Comparison of ENCODE assay signal across 8 cellular contexts in the genomic region with DNA sequence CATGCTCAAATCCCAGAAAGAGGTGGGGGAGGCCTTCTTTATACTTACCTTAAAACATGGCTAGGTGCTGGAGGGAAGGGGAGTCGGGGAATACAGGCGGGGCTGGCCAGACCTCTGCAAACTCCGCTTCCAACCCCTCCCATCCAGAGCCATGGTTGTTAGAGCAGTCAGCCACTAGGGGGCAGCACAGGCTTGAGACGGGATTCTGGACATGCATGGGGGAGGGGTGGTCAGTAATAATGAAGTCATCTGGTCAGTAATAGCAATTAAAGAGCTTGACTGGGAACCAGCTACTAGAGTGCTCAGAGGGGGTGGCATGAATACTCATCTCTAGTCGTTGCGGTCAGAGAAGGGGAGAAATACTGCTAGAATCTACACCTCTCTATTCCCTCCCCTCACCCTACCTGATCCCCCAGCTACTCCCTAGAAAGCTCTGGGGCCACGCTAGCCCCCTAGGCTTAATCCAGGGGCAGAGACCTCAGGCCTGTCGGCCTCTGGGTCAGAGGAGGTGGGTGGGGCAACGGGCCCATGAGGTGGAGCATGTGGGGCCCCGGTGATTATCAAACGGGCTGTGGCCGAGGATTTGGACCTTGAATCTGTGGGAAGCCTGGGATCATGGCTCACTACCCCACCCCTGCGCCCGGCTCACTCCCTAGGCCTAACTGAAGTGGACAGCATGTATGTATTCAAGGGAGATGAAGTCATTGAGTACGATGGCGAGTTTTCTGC. TPM values are rescaled to one million over a fixed set of nuclear protein-coding genes. Genes with fewer than 3 reads are reported as not detected.
DNase-seq lines count a peak whose midpoint lies in the region; ATAC-seq and TF ChIP-seq lines count a peak whose summit lies in the region.

No MANE protein-coding gene starts in this region.

- H3K9me3 ChIP-seq in left ventricle myocardium inferior (replicated peaks): no peaks in the 10 kb centered on the region

- peak overlapping the region; percentile 23 for H3K4me3 ChIP-seq in left ventricle myocardium inferior

- peak; percentile 93 for DNase-seq in CD1c-positive myeloid dendritic cell (ENCODE audit: extremely low spot score)
- DNase-seq in NCI-H146 (lab: John Stamatoyannopoulos, UW): peak; percentile 85
- DNase-seq in T-helper 1 cell: peak; percentile 49 to 80 (median 66)
- DNase-seq in amniotic stem cell (lab: John Stamatoyannopoulos, UW): peak; percentile 81
- peak; percentile 82 for DNase-seq in left ventricle myocardium inferior
- peak; percentile 96 for DNase-seq in posterior vena cava (ENCODE audit: low spot score)
- DNase-seq in ureter (ENCODE audit: low spot score): peak; percentile 92

- peak; percentile 97 for TF ChIP-seq CTCF in left ventricle myocardium inferior (IDR thresholded peaks at IDR 0.05; ENCODE audit: borderline replicate concordance)

- H3K4me1 ChIP-seq in left ventricle myocardium inferior: peaks cover 48% of the 10 kb centered on the region

- H3K27ac ChIP-seq in left ventricle myocardium inferior (replicated peaks): peak overlapping the region; percentile 69

- ATAC-seq in GM21737 (IDR thresholded peaks at IDR 0.05; ENCODE audit: unreplicated experiment): peak; percentile 67

- H3K36me3 ChIP-seq in left ventricle myocardium inferior: no peaks in the 10 kb centered on the region

- intact Hi-C loops in left ventricle myocardium inferior (cut with micrococcal nuclease): loop anchor here (10.0 kb wide), 1 partner anchor 62 kb away; no protein-coding TSS in a partner anchor
- intact Hi-C loops in posterior vena cava (cut with DNase I): loop anchor here (2.0 to 10.0 kb wide), 3 partner anchors 28 to 88 kb away; no protein-coding TSS in a partner anchor

- no peaks in the 10 kb centered on the region for H3K27me3 ChIP-seq in left ventricle myocardium inferior (ENCODE audit: low read depth)

RNA-seq across cellular contexts. Expression of a gene that starts 2.9 kb away (rescaled TPM):
- total RNA-seq in left ventricle myocardium inferior (39.2 TPM), posterior vena cava (10 to 100 TPM in 1 of 2 donors, 1 to 10 TPM in 1; 4.5 to 10.4 TPM), ureter (10.5 TPM)

RNA-seq across cellular contexts. Expression of a gene that starts 11.9 kb away (rescaled TPM):
- total RNA-seq in left ventricle myocardium inferior (280 TPM), posterior vena cava (100 to 1,000 TPM; 299 to 410 TPM), ureter (133 TPM)

RNA-seq across cellular contexts. Expression of a gene that starts 41.9 kb away (rescaled TPM):
- 0.11 TPM for total RNA-seq in left ventricle myocardium inferior
- not detected for total RNA-seq in posterior vena cava
- 16.5 TPM for total RNA-seq in ureter

Comparison
In these comparisons a context has a peak if more than half of its experiments do, and no peak if none do; other contexts are left out.
1. Peak in every context shown above with its lines: DNase-seq, ATAC-seq, H3K4me3 ChIP-seq and H3K27ac ChIP-seq.
2. RNA of a gene that starts 41.9 kb away (total RNA-seq): 16.5 TPM in ureter (single experiment); not detected in posterior vena cava and 0.11 TPM in left ventricle myocardium inferior (single experiment); every median in the first group is over 10 times any median in the second.